8 cellular contexts compared by ENCODE assay signal in the genomic region with DNA sequence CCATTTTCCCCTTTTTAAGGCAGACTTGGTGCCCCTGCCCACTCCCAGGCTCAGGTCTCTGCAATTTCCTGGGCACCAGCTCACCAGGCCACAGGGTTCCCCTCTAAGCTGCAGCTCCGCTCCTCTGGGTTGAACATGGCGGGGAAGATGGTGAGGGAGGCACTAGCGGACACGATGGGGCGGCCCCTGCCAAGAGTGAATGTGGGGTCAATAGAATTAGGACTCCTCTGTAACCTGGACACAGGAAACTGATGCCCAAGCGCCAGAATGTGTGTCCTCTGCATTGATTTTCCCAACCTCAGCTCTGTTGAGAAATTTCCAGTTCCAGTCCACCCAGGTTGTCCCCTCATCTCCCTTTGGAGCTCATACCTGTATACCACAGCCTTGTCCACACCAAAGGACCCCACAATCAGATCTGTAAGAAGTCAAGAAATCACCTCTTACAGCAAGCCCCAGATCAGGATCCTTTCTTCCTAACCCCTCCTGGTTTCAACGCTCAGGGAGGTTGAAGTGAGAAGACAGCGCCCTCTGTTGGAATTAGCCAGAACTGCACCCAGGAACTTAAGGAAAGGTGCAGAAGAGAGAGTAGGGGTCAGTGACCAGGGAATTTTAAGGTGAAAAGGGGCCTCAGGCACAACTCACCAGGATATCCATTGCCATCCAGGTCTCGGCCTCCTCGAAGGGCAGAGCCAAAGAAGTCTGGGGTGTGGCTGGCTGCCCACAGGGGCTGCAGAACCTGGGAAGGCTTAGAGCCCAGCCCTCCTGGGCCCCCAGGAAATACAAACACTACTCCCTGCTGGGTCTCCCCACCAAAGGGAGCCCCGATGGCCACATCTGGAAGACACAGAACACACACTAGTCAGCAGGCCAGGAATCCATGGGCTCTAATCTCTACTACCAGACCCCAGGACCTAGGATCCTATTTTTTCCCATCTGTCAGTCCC. TPM values are rescaled to one million over a fixed set of nuclear protein-coding genes. Genes with fewer than 3 reads are reported as not detected.
DNase-seq lines count a peak whose midpoint lies in the region; ATAC-seq and TF ChIP-seq lines count a peak whose summit lies in the region.

No MANE protein-coding gene starts in this region.

- no peaks in the 10 kb centered on the region for H3K27me3 Mint-ChIP-seq in progenitor cell of endocrine pancreas

- no peaks in the 10 kb centered on the region for H3K9me3 Mint-ChIP-seq in progenitor cell of endocrine pancreas (ENCODE audit: low read depth)

- no peaks in the 10 kb centered on the region for H3K4me1 Mint-ChIP-seq in progenitor cell of endocrine pancreas (ENCODE audit: low read depth)

- DNase-seq in GM06990 (ENCODE audit: extremely low read depth, insufficient read length) (no peak), NCI-H748 treated with DMSO at 0.1 percent for 48 hours (lab: John Stamatoyannopoulos, UW) (peak; percentile 10), fibroblast of mammary gland (ENCODE audit: low read depth) (peak; percentile 71), progenitor cell of endocrine pancreas (ENCODE audit: low spot score, unreplicated experiment) (peak; percentile 61)
- DNase-seq in activated T-cell treated with anti-CD3 and anti-CD28 coated beads, Interleukin-2, amount 50 U/mL, for 1 hour: peak; percentile 70

- no peaks in the 10 kb centered on the region for H3K27me3 ChIP-seq in GM06990 (replicated peaks; ENCODE audit: control insufficient read depth, insufficient read depth, low read length)

- H3K27ac ChIP-seq in 22Rv1: no peak overlapping the region

- H3K4me3 ChIP-seq in GM06990 (replicated peaks; ENCODE audit: low read depth, low read length) (no peak overlapping the region), fibroblast of mammary gland (ENCODE audit: control insufficient read depth, low read depth, low read length) (no peak overlapping the region)

- ATAC-seq in GM21381 (IDR thresholded peaks at IDR 0.05; ENCODE audit: unreplicated experiment): no peak
- ATAC-seq in GM18873 (IDR thresholded peaks at IDR 0.05; ENCODE audit: low FRiP score, unreplicated experiment): no peak

- H3K36me3 Mint-ChIP-seq in progenitor cell of endocrine pancreas (ENCODE audit: insufficient read depth): peaks cover 21% of the 10 kb centered on the region

- no peak overlapping the region for H3K4me3 Mint-ChIP-seq in progenitor cell of endocrine pancreas (ENCODE audit: low read depth)

- no peak overlapping the region for H3K27ac Mint-ChIP-seq in progenitor cell of endocrine pancreas

- TF ChIP-seq CTCF in 22Rv1 (IDR thresholded peaks at IDR 0.05) (peak; percentile 100), GM06990 (IDR thresholded peaks at IDR 0.05; ENCODE audit: insufficient read depth, low read length, poor library complexity, severe bottlenecking) (peak; percentile 94), fibroblast of mammary gland (conservative IDR thresholded peaks at IDR 0.05; ENCODE audit: control insufficient read depth, insufficient read depth, low read depth, low read length) (peak; percentile 96), progenitor cell of endocrine pancreas (IDR thresholded peaks at IDR 0.05; ENCODE audit: unreplicated experiment) (peak; percentile 92)

- H3K36me3 ChIP-seq in GM06990 (ENCODE audit: control insufficient read depth, insufficient read depth, low read length): no peaks in the 10 kb centered on the region

RNA-seq across cellular contexts. Expression of gene ITGA5, which starts 14.7 kb away (rescaled TPM):
- total RNA-seq in progenitor cell of endocrine pancreas: 32.2 and 37.8 TPM in 2 replicates

RNA-seq across cellular contexts. Expression of gene ZNF385A, which starts 19.8 kb away (rescaled TPM):
- 15.6 and 16.6 TPM in 2 replicates for total RNA-seq in progenitor cell of endocrine pancreas

RNA-seq across cellular contexts. Expression of gene GPR84, which starts 40.0 kb away (rescaled TPM):
- total RNA-seq in progenitor cell of endocrine pancreas: not detected in 2 replicates
